In genomic region chr4:127580891-127581290, GRCh38 we compare ENCODE assay signal across 1 cellular context.
TF ChIP-seq lines count a peak whose summit lies in the region.

No MANE protein-coding gene starts in this region.

TF ChIP-seq in H1, 55 proteins besides CTCF, POLR2A, EP300 and RAD21:
- TF ChIP-seq, protein P1, sequence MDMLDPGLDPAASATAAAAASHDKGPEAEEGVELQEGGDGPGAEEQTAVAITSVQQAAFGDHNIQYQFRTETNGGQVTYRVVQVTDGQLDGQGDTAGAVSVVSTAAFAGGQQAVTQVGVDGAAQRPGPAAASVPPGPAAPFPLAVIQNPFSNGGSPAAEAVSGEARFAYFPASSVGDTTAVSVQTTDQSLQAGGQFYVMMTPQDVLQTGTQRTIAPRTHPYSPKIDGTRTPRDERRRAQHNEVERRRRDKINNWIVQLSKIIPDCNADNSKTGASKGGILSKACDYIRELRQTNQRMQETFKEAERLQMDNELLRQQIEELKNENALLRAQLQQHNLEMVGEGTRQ (IDR thresholded peaks at IDR 0.05; ENCODE audit: low read length): no peak
- TF ChIP-seq SRF (IDR thresholded peaks at IDR 0.05; ENCODE audit: low read depth, low read length): no peak
- TF ChIP-seq, protein P2, sequence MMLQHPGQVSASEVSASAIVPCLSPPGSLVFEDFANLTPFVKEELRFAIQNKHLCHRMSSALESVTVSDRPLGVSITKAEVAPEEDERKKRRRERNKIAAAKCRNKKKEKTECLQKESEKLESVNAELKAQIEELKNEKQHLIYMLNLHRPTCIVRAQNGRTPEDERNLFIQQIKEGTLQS (IDR thresholded peaks at IDR 0.05; ENCODE audit: insufficient read depth, low read depth, low read length): no peak
